In genomic region chr22:43147821-43148220, GRCh38 we compare ENCODE assay signal across 1 cellular context.
TF ChIP-seq lines count a peak whose summit lies in the region.

No MANE protein-coding gene starts in this region.

TF ChIP-seq in SK-N-SH treated with all-trans-retinoic acid at 6 μM for 48 hours, 23 proteins besides CTCF, POLR2A, EP300 and RAD21 (continued from another document):
- TF ChIP-seq, protein P1, sequence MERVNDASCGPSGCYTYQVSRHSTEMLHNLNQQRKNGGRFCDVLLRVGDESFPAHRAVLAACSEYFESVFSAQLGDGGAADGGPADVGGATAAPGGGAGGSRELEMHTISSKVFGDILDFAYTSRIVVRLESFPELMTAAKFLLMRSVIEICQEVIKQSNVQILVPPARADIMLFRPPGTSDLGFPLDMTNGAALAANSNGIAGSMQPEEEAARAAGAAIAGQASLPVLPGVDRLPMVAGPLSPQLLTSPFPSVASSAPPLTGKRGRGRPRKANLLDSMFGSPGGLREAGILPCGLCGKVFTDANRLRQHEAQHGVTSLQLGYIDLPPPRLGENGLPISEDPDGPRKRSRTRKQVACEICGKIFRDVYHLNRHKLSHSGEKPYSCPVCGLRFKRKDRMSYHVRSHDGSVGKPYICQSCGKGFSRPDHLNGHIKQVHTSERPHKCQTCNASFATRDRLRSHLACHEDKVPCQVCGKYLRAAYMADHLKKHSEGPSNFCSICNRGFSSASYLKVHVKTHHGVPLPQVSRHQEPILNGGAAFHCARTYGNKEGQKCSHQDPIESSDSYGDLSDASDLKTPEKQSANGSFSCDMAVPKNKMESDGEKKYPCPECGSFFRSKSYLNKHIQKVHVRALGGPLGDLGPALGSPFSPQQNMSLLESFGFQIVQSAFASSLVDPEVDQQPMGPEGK (CRISPR knock-in tag; IDR thresholded peaks at IDR 0.05; ENCODE audit: borderline replicate concordance) = no peak
- TF ChIP-seq RARB (CRISPR knock-in tag; IDR thresholded peaks at IDR 0.05) = no peak
- TF ChIP-seq, protein P2, sequence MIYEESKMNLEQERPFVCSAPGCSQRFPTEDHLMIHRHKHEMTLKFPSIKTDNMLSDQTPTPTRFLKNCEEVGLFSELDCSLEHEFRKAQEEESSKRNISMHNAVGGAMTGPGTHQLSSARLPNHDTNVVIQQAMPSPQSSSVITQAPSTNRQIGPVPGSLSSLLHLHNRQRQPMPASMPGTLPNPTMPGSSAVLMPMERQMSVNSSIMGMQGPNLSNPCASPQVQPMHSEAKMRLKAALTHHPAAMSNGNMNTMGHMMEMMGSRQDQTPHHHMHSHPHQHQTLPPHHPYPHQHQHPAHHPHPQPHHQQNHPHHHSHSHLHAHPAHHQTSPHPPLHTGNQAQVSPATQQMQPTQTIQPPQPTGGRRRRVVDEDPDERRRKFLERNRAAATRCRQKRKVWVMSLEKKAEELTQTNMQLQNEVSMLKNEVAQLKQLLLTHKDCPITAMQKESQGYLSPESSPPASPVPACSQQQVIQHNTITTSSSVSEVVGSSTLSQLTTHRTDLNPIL (CRISPR knock-in tag; IDR thresholded peaks at IDR 0.05; ENCODE audit: low read depth) = no peak
